11 cellular contexts compared by ENCODE assay signal in genomic region chr14:56342419-56342901, GRCh38.
DNase-seq lines count a peak whose midpoint lies in the region; ATAC-seq and TF ChIP-seq lines count a peak whose summit lies in the region.
"Had no signal": no experiment of that assay in that cellular context is flagged by ENCODE, and none has a peak within 500 bp of the region (broad histone marks: within the 10 kb centered on the region; RNA-seq: fewer than 3 reads in every experiment).

No MANE protein-coding gene starts in this region.

- H3K27ac ChIP-seq in cingulate gyrus (ENCODE audit: low read depth, low read length) (peak overlapping the region; percentile 15), psoas muscle (peak overlapping the region; percentile 11)
- H3K27ac ChIP-seq: foreskin keratinocyte, KMS-11 had no signal

- H3K27ac Mint-ChIP-seq in progenitor cell of endocrine pancreas, result no peak overlapping the region
- H3K27ac Mint-ChIP-seq in activated T-helper 2 cell treated with anti-CD3 and anti-CD28 coated beads, Interferon-gamma antibody, Interleukin-2, Interleukin-4, amounts not matched to agents 10 μg/mL and 5 μg/mL and 100 μg/mL, durations not matched to agents 14 hours and 24 hours and 36 hours, result no peak overlapping the region

- no peaks in the 10 kb centered on the region for H3K9me3 ChIP-seq in psoas muscle

- H3K27me3 Mint-ChIP-seq in progenitor cell of endocrine pancreas, result no peaks in the 10 kb centered on the region
- no peaks in the 10 kb centered on the region for H3K27me3 Mint-ChIP-seq in activated T-helper 2 cell treated with anti-CD3 and anti-CD28 coated beads, Interferon-gamma antibody, Interleukin-2, Interleukin-4, amounts not matched to agents 10 μg/mL and 5 μg/mL and 100 μg/mL, durations not matched to agents 14 hours and 24 hours and 36 hours (ENCODE audit: low read depth)

- intact Hi-C loops in psoas muscle (cut with DNase I), result loop anchor here (5.0 kb wide), 1 partner anchor 635 kb away; no protein-coding TSS in a partner anchor
- intact Hi-C loops in activated T-helper 2 cell treated with anti-CD3 and anti-CD28 coated beads, Interferon-gamma antibody, Interleukin-2, Interleukin-4, amounts not matched to agents 10 μg/mL and 5 μg/mL and 100 μg/mL, durations not matched to agents 14 hours and 24 hours and 36 hours (cut with micrococcal nuclease), result loop anchor here (5.0 kb wide), 1 partner anchor 635 kb away; no protein-coding TSS in a partner anchor

- no peak overlapping the region for H3K4me3 Mint-ChIP-seq in progenitor cell of endocrine pancreas (ENCODE audit: low read depth)
- H3K4me3 Mint-ChIP-seq in activated T-helper 2 cell treated with anti-CD3 and anti-CD28 coated beads, Interferon-gamma antibody, Interleukin-2, Interleukin-4, amounts not matched to agents 10 μg/mL and 5 μg/mL and 100 μg/mL, durations not matched to agents 14 hours and 24 hours and 36 hours (ENCODE audit: low read depth), result no peak overlapping the region

- H3K9me3 Mint-ChIP-seq in progenitor cell of endocrine pancreas (ENCODE audit: low read depth), result no peaks in the 10 kb centered on the region
- no peaks in the 10 kb centered on the region for H3K9me3 Mint-ChIP-seq in activated T-helper 2 cell treated with anti-CD3 and anti-CD28 coated beads, Interferon-gamma antibody, Interleukin-2, Interleukin-4, amounts not matched to agents 10 μg/mL and 5 μg/mL and 100 μg/mL, durations not matched to agents 14 hours and 24 hours and 36 hours

- DNase-seq in psoas muscle, result no peak
- DNase-seq in progenitor cell of endocrine pancreas (ENCODE audit: low spot score, unreplicated experiment), result no peak
- DNase-seq in NCI-H1105 treated with DMSO at 0.1 percent for 48 hours (lab: John Stamatoyannopoulos, UW), result no peak
- DNase-seq in activated T-helper 2 cell treated with anti-CD3 and anti-CD28 coated beads, Interferon-gamma antibody, Interleukin-2, Interleukin-4, amounts not matched to agents 10 μg/mL and 5 μg/mL and 100 μg/mL, durations not matched to agents 14 hours and 24 hours and 36 hours (ENCODE audit: low spot score), result no peak
- DNase-seq: activated CD4-positive, alpha-beta T cell treated with anti-CD3 and anti-CD28 coated beads, Interleukin-2, amount 50 U/mL, for 1 hour; foreskin keratinocyte had no signal

- no peaks in the 10 kb centered on the region for H3K36me3 ChIP-seq in psoas muscle (ENCODE audit: insufficient read depth in 1 of 2, low read depth in 1 of 2)

- H3K36me3 Mint-ChIP-seq in progenitor cell of endocrine pancreas (ENCODE audit: insufficient read depth), result no peaks in the 10 kb centered on the region
- H3K36me3 Mint-ChIP-seq in activated T-helper 2 cell treated with anti-CD3 and anti-CD28 coated beads, Interferon-gamma antibody, Interleukin-2, Interleukin-4, amounts not matched to agents 10 μg/mL and 5 μg/mL and 100 μg/mL, durations not matched to agents 14 hours and 24 hours and 36 hours (ENCODE audit: low read depth), result no peaks in the 10 kb centered on the region

- 12 to 17% (median 16%) methylated on average over 5 of the region's 5 CpGs for WGBS in psoas muscle, 3 donors

- H3K4me3 ChIP-seq in psoas muscle, result no peak overlapping the region

- no peak for TF ChIP-seq CTCF in psoas muscle (IDR thresholded peaks at IDR 0.05)
- no peak for TF ChIP-seq CTCF in progenitor cell of endocrine pancreas (IDR thresholded peaks at IDR 0.05; ENCODE audit: unreplicated experiment)

- no peaks in the 10 kb centered on the region for H3K27me3 ChIP-seq in psoas muscle (ENCODE audit: insufficient read depth in 3 of 3, low read length in 2 of 3)
- H3K27me3 ChIP-seq: foreskin keratinocyte had no signal

- peaks cover 4% of the 10 kb centered on the region for H3K4me1 Mint-ChIP-seq in progenitor cell of endocrine pancreas (ENCODE audit: low read depth)
- H3K4me1 Mint-ChIP-seq in activated T-helper 2 cell treated with anti-CD3 and anti-CD28 coated beads, Interferon-gamma antibody, Interleukin-2, Interleukin-4, amounts not matched to agents 10 μg/mL and 5 μg/mL and 100 μg/mL, durations not matched to agents 14 hours and 24 hours and 36 hours (ENCODE audit: low read depth), result peaks cover 8% of the 10 kb centered on the region

- ATAC-seq in GM18498 (IDR thresholded peaks at IDR 0.05; ENCODE audit: unreplicated experiment) (peak; percentile 58), HG03108 (IDR thresholded peaks at IDR 0.05; ENCODE audit: unreplicated experiment) (peak; percentile 59), psoas muscle (peak in 3 of 4 donors; percentile 30 to 73 (median 63)), HG03159 (IDR thresholded peaks at IDR 0.05; ENCODE audit: unreplicated experiment) (no peak)
- ATAC-seq: foreskin keratinocyte had no signal

- peaks cover 20% of the 10 kb centered on the region for H3K4me1 ChIP-seq in psoas muscle
- H3K4me1 ChIP-seq: foreskin keratinocyte had no signal
